ENCODE assay signal across 17 cellular contexts in genomic region chr10:132449826-132450211, GRCh38. TPM values are rescaled to one million over a fixed set of nuclear protein-coding genes. Genes with fewer than 3 reads are reported as not detected.
DNase-seq lines count a peak whose midpoint lies in the region; ATAC-seq, FAIRE-seq and TF ChIP-seq lines count a peak whose summit lies in the region.
"Had no signal": no experiment of that assay in that cellular context is flagged by ENCODE, and none has a peak within 500 bp of the region (broad histone marks: within the 10 kb centered on the region; RNA-seq: fewer than 3 reads in every experiment).

No MANE protein-coding gene starts in this region.

- H3K9me3 Mint-ChIP-seq in T-helper 1 cell treated with Interleukin-12 subunit alpha and Interleukin-12 subunit beta and Interleukin-4 antibody, amounts not matched to agents 30 μg/mL and 1 μg/mL, for 36 hours: no peaks in the 10 kb centered on the region
- H3K9me3 Mint-ChIP-seq: dendritic cell treated with granulocyte-macrophage colony-stimulating factor and Interleukin-4, amounts not matched to agents 40 ng/mL and 50 ng/mL, for 4 days had no signal

- no peaks in the 10 kb centered on the region for H3K9me3 ChIP-seq in OCI-LY3 (ENCODE audit: insufficient read depth, low read length)
- no peaks in the 10 kb centered on the region for H3K9me3 ChIP-seq in kidney (ENCODE audit: control insufficient read depth in 1 of 2, low read length in 2 of 2)
- no peaks in the 10 kb centered on the region for H3K9me3 ChIP-seq in stomach
- no peaks in the 10 kb centered on the region for H3K9me3 ChIP-seq in gastrocnemius medialis
- H3K9me3 ChIP-seq: ascending aorta, SK-N-SH had no signal

- H3K27ac ChIP-seq in OCI-LY3 (ENCODE audit: low read length) (no peak overlapping the region), kidney (ENCODE audit: low read depth in 2 of 2, low read length in 2 of 2) (no peak overlapping the region), stomach (peak overlapping the region; percentile 70 to 87 (median 82)), gastrocnemius medialis (peak overlapping the region in 1 of 4 donors; percentile 83)
- H3K27ac ChIP-seq: GM23248 had no signal

- TF ChIP-seq EP300 in stomach (IDR thresholded peaks at IDR 0.05): no peak

- peaks cover 62% of the 10 kb centered on the region for H3K4me1 ChIP-seq in OCI-LY3 (ENCODE audit: low read length)
- peaks cover 3 to 29% of the 10 kb centered on the region in 2 donors for H3K4me1 ChIP-seq in kidney (ENCODE audit: control insufficient read depth in 1 of 2, insufficient read depth in 1 of 2, low read depth in 1 of 2, low read length in 2 of 2)
- peaks cover 40 to 77% (median 62%) of the 10 kb centered on the region in 4 donors for H3K4me1 ChIP-seq in stomach
- peaks cover 8 to 21% of the 10 kb centered on the region in 2 donors for H3K4me1 ChIP-seq in gastrocnemius medialis

- no peak for ATAC-seq in gastrocnemius medialis
- ATAC-seq: GM12878 had no signal

- H3K9ac ChIP-seq in OCI-LY3 (ENCODE audit: low read length) (no peak overlapping the region), kidney (ENCODE audit: low read length in 2 of 2) (no peak overlapping the region)
- H3K9ac ChIP-seq: GM23248, SK-N-SH had no signal

- H2AFZ ChIP-seq in OCI-LY3 (ENCODE audit: low read depth, low read length): no peak overlapping the region
- H2AFZ ChIP-seq: GM23248 had no signal

- FAIRE-seq in kidney (lab: Jason Lieb, UNC): no peak
- FAIRE-seq: GM12878, keratinocyte had no signal

- H3K4me3 ChIP-seq in OCI-LY3 (ENCODE audit: low read length) (no peak overlapping the region; the same call in 1 of the 2 replicates), kidney (ENCODE audit: low read length in 2 of 2) (no peak overlapping the region), stomach (no peak overlapping the region), gastrocnemius medialis (no peak overlapping the region)
- H3K4me3 ChIP-seq: ascending aorta, GM12878, GM23248 had no signal

- H3K27ac Mint-ChIP-seq in T-helper 1 cell treated with Interleukin-12 subunit alpha and Interleukin-12 subunit beta and Interleukin-4 antibody, amounts not matched to agents 30 μg/mL and 1 μg/mL, for 36 hours: peak overlapping the region; percentile 55

- H4K20me1 ChIP-seq in OCI-LY3 (ENCODE audit: insufficient read depth, low read length): no peaks in the 10 kb centered on the region

- no peak for TF ChIP-seq POLR2A in stomach (IDR thresholded peaks at IDR 0.05)
- no peak for TF ChIP-seq POLR2A in gastrocnemius medialis (IDR thresholded peaks at IDR 0.05)

- H3K4me2 ChIP-seq in OCI-LY3 (ENCODE audit: low read length): peak overlapping the region; percentile 50
- H3K4me2 ChIP-seq: SK-N-SH had no signal

- no peak for TF ChIP-seq CTCF in OCI-LY3 (IDR thresholded peaks at IDR 0.05; ENCODE audit: low read depth, low read length)
- no peak for TF ChIP-seq CTCF in kidney (IDR thresholded peaks at IDR 0.05; ENCODE audit: borderline replicate concordance, extremely low read depth, insufficient read depth)
- TF ChIP-seq CTCF in stomach (IDR thresholded peaks at IDR 0.05): no peak
- no peak for TF ChIP-seq CTCF in gastrocnemius medialis (IDR thresholded peaks at IDR 0.05 in 4 of 5, conservative IDR thresholded peaks at IDR 0.05 in 1 of 5)

- in situ Hi-C loops in gastrocnemius medialis (cut with MboI; ENCODE audit: low sequenced_read_pairs in 4 of 4): loop anchor here (5.0 to 25.0 kb wide), 5 partner anchors 63 to 238 kb away; no protein-coding TSS in a partner anchor

- no peaks in the 10 kb centered on the region for H3K27me3 ChIP-seq in OCI-LY3 (ENCODE audit: low read depth, low read length)
- no peaks in the 10 kb centered on the region for H3K27me3 ChIP-seq in stomach
- no peaks in the 10 kb centered on the region for H3K27me3 ChIP-seq in gastrocnemius medialis
- H3K27me3 ChIP-seq: ascending aorta had no signal

- H3K27me3 Mint-ChIP-seq in T-helper 1 cell treated with Interleukin-12 subunit alpha and Interleukin-12 subunit beta and Interleukin-4 antibody, amounts not matched to agents 30 μg/mL and 1 μg/mL, for 36 hours (ENCODE audit: low read depth): no peaks in the 10 kb centered on the region

- no peaks in the 10 kb centered on the region for H3K79me2 ChIP-seq in OCI-LY3 (ENCODE audit: low read length)

- DNase-seq in T-helper 1 cell (no peak), kidney (peak; percentile 79), stomach (no peak), T1000 (lab: John Stamatoyannopoulos, UW) (no peak), gastrocnemius medialis (no peak), activated T-cell treated with anti-CD3 and anti-CD28 coated beads for 4 hours (no peak)
- DNase-seq: 8988T; activated effector memory CD4-positive, alpha-beta T cell treated with anti-CD3 and anti-CD28 coated beads, Interleukin-2, amount 50 U/mL, for 16 hours; GM23248; head of caudate nucleus had no signal

- H3K36me3 Mint-ChIP-seq in T-helper 1 cell treated with Interleukin-12 subunit alpha and Interleukin-12 subunit beta and Interleukin-4 antibody, amounts not matched to agents 30 μg/mL and 1 μg/mL, for 36 hours (ENCODE audit: low read depth): no peaks in the 10 kb centered on the region

- intact Hi-C loops in kidney (cut with DNase I): no loop called here
- intact Hi-C loops in stomach (cut with DNase I; ENCODE audit: low total_unique reads): loop anchor here (5.0 to 10.0 kb wide), 2 partner anchors 58 to 225 kb away; no protein-coding TSS in a partner anchor
- intact Hi-C loops in gastrocnemius medialis (cut with DNase I; ENCODE audit: low total_unique reads): loop anchor here (1.0 kb wide), 1 partner anchor 54 kb away; no protein-coding TSS in a partner anchor

- no peak overlapping the region for H3K4me3 Mint-ChIP-seq in T-helper 1 cell treated with Interleukin-12 subunit alpha and Interleukin-12 subunit beta and Interleukin-4 antibody, amounts not matched to agents 30 μg/mL and 1 μg/mL, for 36 hours
- H3K4me3 Mint-ChIP-seq: dendritic cell treated with granulocyte-macrophage colony-stimulating factor and Interleukin-4, amounts not matched to agents 40 ng/mL and 50 ng/mL, for 4 days had no signal

- peaks cover 24% of the 10 kb centered on the region for H3K4me1 Mint-ChIP-seq in T-helper 1 cell treated with Interleukin-12 subunit alpha and Interleukin-12 subunit beta and Interleukin-4 antibody, amounts not matched to agents 30 μg/mL and 1 μg/mL, for 36 hours (ENCODE audit: low read depth)

- 65 to 73% (median 69%) methylated on average over 8 to 11 of the region's 11 CpGs for WGBS in stomach, 5 donors

- H3K36me3 ChIP-seq in OCI-LY3 (replicated peaks; ENCODE audit: low read depth, low read length): no peaks in the 10 kb centered on the region
- no peaks in the 10 kb centered on the region for H3K36me3 ChIP-seq in kidney (ENCODE audit: control insufficient read depth in 1 of 2, insufficient read depth in 2 of 2, low read length in 2 of 2)
- no peaks in the 10 kb centered on the region for H3K36me3 ChIP-seq in stomach
- H3K36me3 ChIP-seq in gastrocnemius medialis: no peaks in the 10 kb centered on the region
- H3K36me3 ChIP-seq: ascending aorta had no signal

RNA-seq across cellular contexts. Expression of gene PWWP2B, which starts 52.8 kb away (rescaled TPM):
- total RNA-seq in kidney: 24.3 TPM
- 12.9 TPM for polyA plus RNA-seq in kidney (ENCODE audit: insufficient read depth, low read depth, low replicate concordance)
- total RNA-seq in stomach: 100 to 1,000 TPM in 1 of 5 donors, 10 to 100 TPM in 3, 1 to 10 TPM in 1; 8.5 to 167 (median 22.9) TPM
- 10 to 100 TPM; 14.2 to 24.4 (median 22.7) TPM for polyA plus RNA-seq in stomach
- total RNA-seq in gastrocnemius medialis: 10 to 100 TPM; 22.7 to 30.9 (median 24.4) TPM

Comparison
In these comparisons a context has a peak if more than half of its experiments do, and no peak if none do; other contexts are left out.
1. H3K27ac ChIP-seq: peak in stomach (5 of 5); none in OCI-LY3 (single experiment) and kidney (0 of 2).